8 cellular contexts compared by ENCODE assay signal in genomic region chr1:156499703-156500577, GRCh38. TPM values are rescaled to one million over a fixed set of nuclear protein-coding genes. Genes with fewer than 3 reads are reported as not detected.
DNase-seq lines count a peak whose midpoint lies in the region; ATAC-seq and TF ChIP-seq lines count a peak whose summit lies in the region.

No MANE protein-coding gene starts in this region.

- no peak for TF ChIP-seq CTCF in KMS-11 (conservative IDR thresholded peaks at IDR 0.05; ENCODE audit: low read depth, low read length)
- TF ChIP-seq CTCF in omental fat pad (IDR thresholded peaks at IDR 0.05), result no peak

- peaks cover 18% of the 10 kb centered on the region for H3K36me3 Mint-ChIP-seq in activated CD8-positive, alpha-beta memory T cell treated with anti-CD3 and anti-CD28 coated beads, Interleukin-2, amount 10 ng/mL, durations not matched to agents 7 days and 5 days
- no peaks in the 10 kb centered on the region for H3K36me3 Mint-ChIP-seq in naive B cell

- WGBS in esophagus, 2 donors, result 0% methylated on average over 49 to 58 of the region's 58 CpGs

- H3K27ac ChIP-seq in KMS-11 (peak overlapping the region; percentile 94), esophagus (ENCODE audit: low read depth in 2 of 2, low read length in 1 of 2) (peak overlapping the region; percentile 93 to 98)

- no peaks in the 10 kb centered on the region for H3K9me3 ChIP-seq in esophagus (ENCODE audit: control insufficient read depth in 2 of 2, insufficient read depth in 1 of 2, low read depth in 1 of 2, low read length in 1 of 2)

- H3K4me1 Mint-ChIP-seq in activated CD8-positive, alpha-beta memory T cell treated with anti-CD3 and anti-CD28 coated beads, Interleukin-2, amount 10 ng/mL, durations not matched to agents 7 days and 5 days, result peaks cover 74% of the 10 kb centered on the region
- peaks cover 67 to 80% (median 71%) of the 10 kb centered on the region in 3 donors for H3K4me1 Mint-ChIP-seq in naive B cell

- peak; percentile 62 for DNase-seq in activated CD8-positive, alpha-beta memory T cell treated with anti-CD3 and anti-CD28 coated beads, Interleukin-2, amount 10 ng/mL, durations not matched to agents 7 days and 5 days
- DNase-seq in naive B cell (peak; percentile 65), ureter (ENCODE audit: low spot score) (peak; percentile 69), omental fat pad (ENCODE audit: low spot score) (no peak)

- peak; percentile 5 for ATAC-seq in GM18517 (IDR thresholded peaks at IDR 0.05; ENCODE audit: unreplicated experiment)
- ATAC-seq in activated CD8-positive, alpha-beta memory T cell treated with anti-CD3 and anti-CD28 coated beads, Interleukin-2, amount 10 ng/mL, durations not matched to agents 7 days and 5 days, result peak; percentile 0
- peak; percentile 17 to 26 for ATAC-seq in naive B cell (ENCODE audit: low read depth in 2 of 2)
- ATAC-seq in GM21737 (IDR thresholded peaks at IDR 0.05; ENCODE audit: unreplicated experiment), result no peak
- ATAC-seq in omental fat pad (ENCODE audit: low FRiP score), result no peak

- no peaks in the 10 kb centered on the region; the same call in 1 of the 2 replicates for H4K20me1 ChIP-seq in KMS-11 (ENCODE audit: insufficient read depth)

- peak overlapping the region; percentile 12 for H2AFZ ChIP-seq in KMS-11 (ENCODE audit: low read depth)

- peaks cover 55% of the 10 kb centered on the region for H3K79me2 ChIP-seq in KMS-11 (ENCODE audit: insufficient read depth, low read depth)

- peak overlapping the region; percentile 97 for H3K9ac ChIP-seq in KMS-11

- H3K36me3 ChIP-seq in KMS-11 (ENCODE audit: insufficient read depth) (no peaks in the 10 kb centered on the region; the same call in 1 of the 2 replicates), esophagus (ENCODE audit: control insufficient read depth in 2 of 2, insufficient read depth in 2 of 2, low read length in 1 of 2) (peaks cover 0 to under 1% of the 10 kb centered on the region in 2 donors)

- H3K27me3 Mint-ChIP-seq in activated CD8-positive, alpha-beta memory T cell treated with anti-CD3 and anti-CD28 coated beads, Interleukin-2, amount 10 ng/mL, durations not matched to agents 7 days and 5 days, result no peaks in the 10 kb centered on the region
- H3K27me3 Mint-ChIP-seq in naive B cell, result no peaks in the 10 kb centered on the region

- CTCF ChIA-PET in activated CD8-positive, alpha-beta memory T cell treated with anti-CD3 and anti-CD28 coated beads, Interleukin-2, amount 10 ng/mL, durations not matched to agents 7 days and 5 days (lab: Charles Lee), result interaction anchor here (0.7 to 18.2 kb wide), 11 partner anchors 9 to 159 kb away, joined by 3 to 372 read pairs (median 7); partner anchors contain the start of gene NAXE

- peak overlapping the region; percentile 99 for H3K4me2 ChIP-seq in KMS-11

- H3K27me3 ChIP-seq in KMS-11 (ENCODE audit: insufficient read depth, low read depth), result no peaks in the 10 kb centered on the region
- no peaks in the 10 kb centered on the region for H3K27me3 ChIP-seq in esophagus (ENCODE audit: control insufficient read depth in 1 of 2, insufficient read depth in 2 of 2, low read length in 2 of 2)

- H3K4me3 ChIP-seq in KMS-11 (IDR thresholded peaks at IDR 0.05; ENCODE audit: insufficient read depth, low read depth, low read length) (peak overlapping the region; percentile 96), esophagus (ENCODE audit: low read depth in 1 of 2, low read length in 2 of 2) (peak overlapping the region; percentile 79 to 92)

- no peaks in the 10 kb centered on the region for H3K9me3 Mint-ChIP-seq in activated CD8-positive, alpha-beta memory T cell treated with anti-CD3 and anti-CD28 coated beads, Interleukin-2, amount 10 ng/mL, durations not matched to agents 7 days and 5 days (ENCODE audit: low read depth)
- H3K9me3 Mint-ChIP-seq in naive B cell, result no peaks in the 10 kb centered on the region

- H3K27ac Mint-ChIP-seq in activated CD8-positive, alpha-beta memory T cell treated with anti-CD3 and anti-CD28 coated beads, Interleukin-2, amount 10 ng/mL, durations not matched to agents 7 days and 5 days, result peak overlapping the region; percentile 87
- peak overlapping the region; percentile 93 to 99 (median 96) for H3K27ac Mint-ChIP-seq in naive B cell

- H3K4me1 ChIP-seq in KMS-11 (ENCODE audit: low read depth, poor library complexity, severe bottlenecking), result peaks cover 77% of the 10 kb centered on the region
- H3K4me1 ChIP-seq in esophagus (ENCODE audit: control insufficient read depth in 2 of 2, insufficient read depth in 2 of 2, low read length in 1 of 2), result peaks cover 5 to 40% of the 10 kb centered on the region in 2 donors

- H3K4me3 Mint-ChIP-seq in activated CD8-positive, alpha-beta memory T cell treated with anti-CD3 and anti-CD28 coated beads, Interleukin-2, amount 10 ng/mL, durations not matched to agents 7 days and 5 days, result peak overlapping the region; percentile 88
- H3K4me3 Mint-ChIP-seq in naive B cell, result peak overlapping the region; percentile 79 to 97 (median 92)

RNA-seq across cellular contexts. Expression of gene MEF2D, which starts 0.6 kb away (rescaled TPM):
- 10 to 100 TPM; 57.1 to 63.1 TPM for total RNA-seq in activated CD8-positive, alpha-beta memory T cell treated with anti-CD3 and anti-CD28 coated beads, Interleukin-2, amount 10 ng/mL, durations not matched to agents 7 days and 5 days
- polyA plus RNA-seq in esophagus (10 to 100 TPM in 1 of 2 donors, 1 to 10 TPM in 1; 8.5 to 13.5 TPM), naive B cell (ENCODE audit: low read depth in 6 of 6) (10 to 100 TPM in 3 of 6 donors, 1 to 10 TPM in 3; 6.9 to 15.8 (median 9.1) TPM)
- total RNA-seq in ureter (55.3 TPM), omental fat pad (10 to 100 TPM; 22.8 to 33.8 (median 28.1) TPM)

Comparison
In these comparisons a context has a peak if more than half of its experiments do, and no peak if none do; other contexts are left out.
1. ATAC-seq: peak in GM18517 (single experiment), activated CD8-positive, alpha-beta memory T cell treated with anti-CD3 and anti-CD28 coated beads, Interleukin-2, amount 10 ng/mL, durations not matched to agents 7 days and 5 days (single experiment) and naive B cell (2 of 2); none in GM21737 (single experiment) and omental fat pad (single experiment).